Comparison of ENCODE assay signal across 30 cellular contexts in the genomic region with DNA sequence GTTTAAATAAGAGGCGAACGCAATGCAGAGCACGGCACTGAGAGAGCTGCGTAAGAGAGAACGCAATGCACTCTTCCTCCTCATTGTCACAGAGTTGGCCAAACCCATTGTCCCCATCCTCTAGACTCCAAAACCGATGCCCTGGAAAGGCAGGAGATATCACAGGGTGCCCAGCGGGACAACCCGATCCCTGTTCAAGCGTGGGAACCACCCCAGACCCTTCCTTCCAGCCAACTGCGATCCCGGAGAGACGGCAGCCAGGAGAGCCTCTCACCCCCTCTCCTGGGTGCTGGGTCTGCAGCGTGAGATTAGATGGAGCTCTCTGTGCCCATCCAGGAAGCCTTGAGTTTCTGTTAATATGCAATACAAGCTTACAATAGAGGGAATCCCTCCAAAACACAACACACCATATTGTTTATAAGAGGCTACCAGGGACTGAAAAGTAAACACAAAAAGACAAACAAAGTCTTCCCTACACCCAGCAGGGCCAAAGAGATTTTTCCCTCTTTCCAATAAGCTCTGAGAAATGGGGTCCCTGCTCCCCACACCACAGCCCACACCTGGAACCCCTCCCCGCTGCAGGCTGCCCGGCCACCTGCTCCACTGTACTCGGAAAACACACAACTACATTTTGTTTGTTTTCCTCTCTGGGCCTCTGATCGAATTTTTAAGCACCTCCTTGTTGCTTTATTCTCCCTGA.
DNase-seq lines count a peak whose midpoint lies in the region; ATAC-seq and TF ChIP-seq lines count a peak whose summit lies in the region.
"Had no signal": no experiment of that assay in that cellular context is flagged by ENCODE, and none has a peak within 500 bp of the region (broad histone marks: within the 10 kb centered on the region; RNA-seq: fewer than 3 reads in every experiment).

No MANE protein-coding gene starts in this region.

- ATAC-seq in natural killer cell (no peak), HG02970 (IDR thresholded peaks at IDR 0.05; ENCODE audit: low FRiP score, unreplicated experiment) (no peak)
- ATAC-seq: naive thymus-derived CD8-positive, alpha-beta T cell; Panc1 had no signal

- TF ChIP-seq POLR2A in thyroid gland (IDR thresholded peaks at IDR 0.05), result no peak

- no peak overlapping the region for H3K27ac Mint-ChIP-seq in natural killer cell
- H3K27ac Mint-ChIP-seq: activated naive CD4-positive, alpha-beta T cell treated with anti-CD3 and anti-CD28 coated beads for 36 hours; activated T-cell treated with anti-CD3 and anti-CD28 coated beads, Interleukin-2, amount 50 U/mL, for 24 hours; CD4-positive, alpha-beta T cell; HFFc6; naive thymus-derived CD8-positive, alpha-beta T cell had no signal

- H3K36me3 Mint-ChIP-seq in natural killer cell, result no peaks in the 10 kb centered on the region
- H3K36me3 Mint-ChIP-seq: naive thymus-derived CD8-positive, alpha-beta T cell had no signal

- intact Hi-C loops in natural killer cell (cut with micrococcal nuclease) (no loop called here), thyroid gland (cut with DNase I) (no loop called here)

- H3K4me3 ChIP-seq in osteoblast (ENCODE audit: insufficient read depth, low read length) (no peak overlapping the region), thyroid gland (replicated peaks in 1 of 3) (no peak overlapping the region)
- H3K4me3 ChIP-seq: breast epithelium, GM23248 had no signal

- H3K27me3 Mint-ChIP-seq in natural killer cell (ENCODE audit: low read depth in 2 of 2), result peaks cover 0 to 7% of the 10 kb centered on the region in 2 donors
- H3K27me3 Mint-ChIP-seq: activated CD4-positive, alpha-beta T cell treated with anti-CD3 and anti-CD28 coated beads, Interleukin-2, amount 10 ng/mL, durations not matched to agents 7 days and 5 days; activated T-cell treated with anti-CD3 and anti-CD28 coated beads, Interleukin-2, amount 50 U/mL, for 24 hours; CD4-positive, alpha-beta T cell had no signal

- TF ChIP-seq CTCF in osteoblast (IDR thresholded peaks at IDR 0.05; ENCODE audit: extremely low read depth, low read depth, low read length) (no peak), natural killer cell (IDR thresholded peaks at IDR 0.05) (no peak), thyroid gland (IDR thresholded peaks at IDR 0.05) (no peak)

- no peak overlapping the region for H3K4me3 Mint-ChIP-seq in natural killer cell
- H3K4me3 Mint-ChIP-seq: activated CD4-positive, alpha-beta T cell treated with anti-CD3 and anti-CD28 coated beads, Interleukin-2, amount 10 ng/mL, durations not matched to agents 7 days and 5 days; activated naive CD4-positive, alpha-beta T cell treated with anti-CD3 and anti-CD28 coated beads for 36 hours; activated T-cell treated with anti-CD3 and anti-CD28 coated beads, Interleukin-2, amount 50 U/mL, for 24 hours; CD4-positive, alpha-beta T cell; HFFc6; naive thymus-derived CD8-positive, alpha-beta T cell had no signal

- H3K27ac ChIP-seq in osteoblast (ENCODE audit: low read depth, low read length), result no peak overlapping the region
- H3K27ac ChIP-seq in thyroid gland, result no peak overlapping the region
- H3K27ac ChIP-seq: 22Rv1, breast epithelium, GM23248, KMS-11 had no signal

- H4K20me1 ChIP-seq in osteoblast (ENCODE audit: insufficient read depth, low read length), result no peaks in the 10 kb centered on the region

- H3K27me3 ChIP-seq in osteoblast (ENCODE audit: insufficient read depth, low read length) (no peaks in the 10 kb centered on the region), thyroid gland (no peaks in the 10 kb centered on the region)
- H3K27me3 ChIP-seq: breast epithelium had no signal

- no peak overlapping the region for H3K4me2 ChIP-seq in osteoblast (ENCODE audit: insufficient read depth, low read length)
- H3K4me2 ChIP-seq: KMS-11 had no signal

- no peaks in the 10 kb centered on the region for H3K9me3 Mint-ChIP-seq in natural killer cell
- H3K9me3 Mint-ChIP-seq: activated naive CD4-positive, alpha-beta T cell treated with anti-CD3 and anti-CD28 coated beads for 36 hours; activated T-cell treated with anti-CD3 and anti-CD28 coated beads, Interleukin-2, amount 50 U/mL, for 24 hours; CD4-positive, alpha-beta T cell had no signal

- WGBS in thyroid gland, 2 donors, result 65 to 73% methylated on average over 17 of the region's 17 CpGs

- H3K4me1 Mint-ChIP-seq in natural killer cell, result no peaks in the 10 kb centered on the region

- H3K36me3 ChIP-seq in osteoblast (ENCODE audit: insufficient read depth, low read length), result no peaks in the 10 kb centered on the region
- no peaks in the 10 kb centered on the region for H3K36me3 ChIP-seq in thyroid gland
- H3K36me3 ChIP-seq: breast epithelium had no signal

- H3K79me2 ChIP-seq in osteoblast (ENCODE audit: insufficient read depth, low read length), result no peaks in the 10 kb centered on the region

- no peak overlapping the region for H2AFZ ChIP-seq in osteoblast (ENCODE audit: low read length)
- H2AFZ ChIP-seq: GM23248 had no signal

- H3K9me3 ChIP-seq in osteoblast (ENCODE audit: low read depth, low read length), result no peaks in the 10 kb centered on the region
- no peaks in the 10 kb centered on the region for H3K9me3 ChIP-seq in thyroid gland
- H3K9me3 ChIP-seq: breast epithelium had no signal

- no peaks in the 10 kb centered on the region for H3K4me1 ChIP-seq in osteoblast (ENCODE audit: insufficient read depth, low read length)
- H3K4me1 ChIP-seq in thyroid gland, result no peaks in the 10 kb centered on the region
- H3K4me1 ChIP-seq: breast epithelium had no signal

- DNase-seq in DMS53 (lab: John Stamatoyannopoulos, UW) (peak; percentile 59), DMS53 treated with DMSO at 0.1 percent for 48 hours (lab: John Stamatoyannopoulos, UW; ENCODE audit: unreplicated experiment) (no peak), COLO668 (lab: John Stamatoyannopoulos, UW; ENCODE audit: unreplicated experiment) (peak; percentile 63), NCI-H748 (lab: John Stamatoyannopoulos, UW; ENCODE audit: unreplicated experiment) (peak; percentile 92), osteoblast (ENCODE audit: insufficient read length, low spot score, missing footprints) (peak; percentile 58), natural killer cell (no peak), thyroid gland (no peak)
- DNase-seq: activated CD4-positive, alpha-beta T cell treated with anti-CD3 and anti-CD28 coated beads, Interleukin-2, amount 10 ng/mL, durations not matched to agents 7 days and 5 days; activated naive CD4-positive, alpha-beta T cell treated with anti-CD3 and anti-CD28 coated beads for 36 hours; activated T-cell treated with anti-CD3 and anti-CD28 coated beads, Interleukin-2, amount 50 U/mL, for 24 hours; amygdala; CD4-positive, alpha-beta T cell; effector CD4-positive, alpha-beta T cell; GDM1; GM23248; HFFc6; midbrain; MM.1S; NCI-H146; NCI-H226; occipital lobe; stimulated activated CD4-positive, alpha-beta T cell treated with anti-CD3 and anti-CD28 coated beads, Interleukin-2, amount 100 ng/mL, for 48 hours; SW 1271; T1000 had no signal

Comparison
In these comparisons a context has a peak if more than half of its experiments do, and no peak if none do; other contexts are left out.
1. DNase-seq: peak in DMS53 (single experiment), COLO668 (single experiment), NCI-H748 (single experiment) and osteoblast (single experiment); none in DMS53 treated with DMSO at 0.1 percent for 48 hours (single experiment), natural killer cell (single experiment) and thyroid gland (0 of 2).